Comparison of ENCODE assay signal across 1 cellular context in the genomic region with DNA sequence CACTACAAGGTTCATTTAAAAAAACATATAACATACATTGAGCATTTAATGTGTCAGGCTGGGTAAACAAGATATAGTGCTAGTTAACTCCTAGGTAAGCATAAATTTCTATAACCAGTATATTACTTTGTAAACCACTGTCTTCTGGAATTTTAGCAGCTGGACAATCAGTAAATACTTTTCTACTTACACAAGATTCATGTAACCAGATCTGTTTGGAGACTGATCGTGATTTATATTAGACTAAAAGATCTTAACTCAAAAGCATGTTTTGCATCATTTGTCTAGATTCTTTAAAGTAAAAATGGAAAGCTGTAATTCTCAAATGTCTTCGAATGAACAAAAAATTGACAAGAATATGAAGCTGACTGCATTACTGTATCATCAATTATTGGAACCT.
TF ChIP-seq lines count a peak whose summit lies in the region.

No MANE protein-coding gene starts in this region.

TF ChIP-seq in K562, 482 proteins besides CTCF, POLR2A, EP300 and RAD21:
- no peak for TF ChIP-seq FOXP1 (CRISPR knock-in tag; IDR thresholded peaks at IDR 0.05)
- TF ChIP-seq, protein P1, sequence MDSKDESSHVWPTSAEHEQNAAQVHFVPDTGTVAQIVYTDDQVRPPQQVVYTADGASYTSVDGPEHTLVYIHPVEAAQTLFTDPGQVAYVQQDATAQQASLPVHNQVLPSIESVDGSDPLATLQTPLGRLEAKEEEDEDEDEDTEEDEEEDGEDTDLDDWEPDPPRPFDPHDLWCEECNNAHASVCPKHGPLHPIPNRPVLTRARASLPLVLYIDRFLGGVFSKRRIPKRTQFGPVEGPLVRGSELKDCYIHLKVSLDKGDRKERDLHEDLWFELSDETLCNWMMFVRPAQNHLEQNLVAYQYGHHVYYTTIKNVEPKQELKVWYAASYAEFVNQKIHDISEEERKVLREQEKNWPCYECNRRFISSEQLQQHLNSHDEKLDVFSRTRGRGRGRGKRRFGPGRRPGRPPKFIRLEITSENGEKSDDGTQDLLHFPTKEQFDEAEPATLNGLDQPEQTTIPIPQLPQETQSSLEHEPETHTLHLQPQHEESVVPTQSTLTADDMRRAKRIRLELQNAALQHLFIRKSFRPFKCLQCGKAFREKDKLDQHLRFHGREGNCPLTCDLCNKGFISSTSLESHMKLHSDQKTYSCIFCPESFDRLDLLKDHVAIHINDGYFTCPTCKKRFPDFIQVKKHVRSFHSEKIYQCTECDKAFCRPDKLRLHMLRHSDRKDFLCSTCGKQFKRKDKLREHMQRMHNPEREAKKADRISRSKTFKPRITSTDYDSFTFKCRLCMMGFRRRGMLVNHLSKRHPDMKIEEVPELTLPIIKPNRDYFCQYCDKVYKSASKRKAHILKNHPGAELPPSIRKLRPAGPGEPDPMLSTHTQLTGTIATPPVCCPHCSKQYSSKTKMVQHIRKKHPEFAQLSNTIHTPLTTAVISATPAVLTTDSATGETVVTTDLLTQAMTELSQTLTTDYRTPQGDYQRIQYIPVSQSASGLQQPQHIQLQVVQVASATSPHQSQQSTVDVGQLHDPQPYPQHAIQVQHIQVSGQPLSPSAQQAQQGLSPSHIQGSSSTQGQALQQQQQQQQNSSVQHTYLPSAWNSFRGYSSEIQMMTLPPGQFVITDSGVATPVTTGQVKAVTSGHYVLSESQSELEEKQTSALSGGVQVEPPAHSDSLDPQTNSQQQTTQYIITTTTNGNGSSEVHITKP (IDR thresholded peaks at IDR 0.05; ENCODE audit: partially characterized antibody), result no peak
- TF ChIP-seq NEUROD1 (IDR thresholded peaks at IDR 0.05; ENCODE audit: borderline replicate concordance, low read depth, low read length, partially characterized antibody), result no peak
- TF ChIP-seq, protein P2, sequence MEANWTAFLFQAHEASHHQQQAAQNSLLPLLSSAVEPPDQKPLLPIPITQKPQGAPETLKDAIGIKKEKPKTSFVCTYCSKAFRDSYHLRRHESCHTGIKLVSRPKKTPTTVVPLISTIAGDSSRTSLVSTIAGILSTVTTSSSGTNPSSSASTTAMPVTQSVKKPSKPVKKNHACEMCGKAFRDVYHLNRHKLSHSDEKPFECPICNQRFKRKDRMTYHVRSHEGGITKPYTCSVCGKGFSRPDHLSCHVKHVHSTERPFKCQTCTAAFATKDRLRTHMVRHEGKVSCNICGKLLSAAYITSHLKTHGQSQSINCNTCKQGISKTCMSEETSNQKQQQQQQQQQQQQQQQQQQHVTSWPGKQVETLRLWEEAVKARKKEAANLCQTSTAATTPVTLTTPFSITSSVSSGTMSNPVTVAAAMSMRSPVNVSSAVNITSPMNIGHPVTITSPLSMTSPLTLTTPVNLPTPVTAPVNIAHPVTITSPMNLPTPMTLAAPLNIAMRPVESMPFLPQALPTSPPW (CRISPR knock-in tag; IDR thresholded peaks at IDR 0.05), result no peak
- no peak for TF ChIP-seq ADNP (tag; IDR thresholded peaks at IDR 0.05)
- no peak for TF ChIP-seq ARID1B (IDR thresholded peaks at IDR 0.05)
- no peak for TF ChIP-seq FOXJ3 (CRISPR knock-in tag; IDR thresholded peaks at IDR 0.05)
- TF ChIP-seq, protein P3, sequence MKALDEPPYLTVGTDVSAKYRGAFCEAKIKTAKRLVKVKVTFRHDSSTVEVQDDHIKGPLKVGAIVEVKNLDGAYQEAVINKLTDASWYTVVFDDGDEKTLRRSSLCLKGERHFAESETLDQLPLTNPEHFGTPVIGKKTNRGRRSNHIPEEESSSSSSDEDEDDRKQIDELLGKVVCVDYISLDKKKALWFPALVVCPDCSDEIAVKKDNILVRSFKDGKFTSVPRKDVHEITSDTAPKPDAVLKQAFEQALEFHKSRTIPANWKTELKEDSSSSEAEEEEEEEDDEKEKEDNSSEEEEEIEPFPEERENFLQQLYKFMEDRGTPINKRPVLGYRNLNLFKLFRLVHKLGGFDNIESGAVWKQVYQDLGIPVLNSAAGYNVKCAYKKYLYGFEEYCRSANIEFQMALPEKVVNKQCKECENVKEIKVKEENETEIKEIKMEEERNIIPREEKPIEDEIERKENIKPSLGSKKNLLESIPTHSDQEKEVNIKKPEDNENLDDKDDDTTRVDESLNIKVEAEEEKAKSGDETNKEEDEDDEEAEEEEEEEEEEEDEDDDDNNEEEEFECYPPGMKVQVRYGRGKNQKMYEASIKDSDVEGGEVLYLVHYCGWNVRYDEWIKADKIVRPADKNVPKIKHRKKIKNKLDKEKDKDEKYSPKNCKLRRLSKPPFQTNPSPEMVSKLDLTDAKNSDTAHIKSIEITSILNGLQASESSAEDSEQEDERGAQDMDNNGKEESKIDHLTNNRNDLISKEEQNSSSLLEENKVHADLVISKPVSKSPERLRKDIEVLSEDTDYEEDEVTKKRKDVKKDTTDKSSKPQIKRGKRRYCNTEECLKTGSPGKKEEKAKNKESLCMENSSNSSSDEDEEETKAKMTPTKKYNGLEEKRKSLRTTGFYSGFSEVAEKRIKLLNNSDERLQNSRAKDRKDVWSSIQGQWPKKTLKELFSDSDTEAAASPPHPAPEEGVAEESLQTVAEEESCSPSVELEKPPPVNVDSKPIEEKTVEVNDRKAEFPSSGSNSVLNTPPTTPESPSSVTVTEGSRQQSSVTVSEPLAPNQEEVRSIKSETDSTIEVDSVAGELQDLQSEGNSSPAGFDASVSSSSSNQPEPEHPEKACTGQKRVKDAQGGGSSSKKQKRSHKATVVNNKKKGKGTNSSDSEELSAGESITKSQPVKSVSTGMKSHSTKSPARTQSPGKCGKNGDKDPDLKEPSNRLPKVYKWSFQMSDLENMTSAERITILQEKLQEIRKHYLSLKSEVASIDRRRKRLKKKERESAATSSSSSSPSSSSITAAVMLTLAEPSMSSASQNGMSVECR (CRISPR knock-in tag; IDR thresholded peaks at IDR 0.05), result no peak
- TF ChIP-seq, protein P4, sequence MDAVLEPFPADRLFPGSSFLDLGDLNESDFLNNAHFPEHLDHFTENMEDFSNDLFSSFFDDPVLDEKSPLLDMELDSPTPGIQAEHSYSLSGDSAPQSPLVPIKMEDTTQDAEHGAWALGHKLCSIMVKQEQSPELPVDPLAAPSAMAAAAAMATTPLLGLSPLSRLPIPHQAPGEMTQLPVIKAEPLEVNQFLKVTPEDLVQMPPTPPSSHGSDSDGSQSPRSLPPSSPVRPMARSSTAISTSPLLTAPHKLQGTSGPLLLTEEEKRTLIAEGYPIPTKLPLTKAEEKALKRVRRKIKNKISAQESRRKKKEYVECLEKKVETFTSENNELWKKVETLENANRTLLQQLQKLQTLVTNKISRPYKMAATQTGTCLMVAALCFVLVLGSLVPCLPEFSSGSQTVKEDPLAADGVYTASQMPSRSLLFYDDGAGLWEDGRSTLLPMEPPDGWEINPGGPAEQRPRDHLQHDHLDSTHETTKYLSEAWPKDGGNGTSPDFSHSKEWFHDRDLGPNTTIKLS (IDR thresholded peaks at IDR 0.05; ENCODE audit: borderline replicate concordance, low read depth), result no peak
- TF ChIP-seq FOS (IDR thresholded peaks at IDR 0.05; ENCODE audit: extremely low read depth, insufficient read length), result no peak
- no peak for TF ChIP-seq NFXL1 (CRISPR knock-in tag; IDR thresholded peaks at IDR 0.05)
- TF ChIP-seq, protein P5, sequence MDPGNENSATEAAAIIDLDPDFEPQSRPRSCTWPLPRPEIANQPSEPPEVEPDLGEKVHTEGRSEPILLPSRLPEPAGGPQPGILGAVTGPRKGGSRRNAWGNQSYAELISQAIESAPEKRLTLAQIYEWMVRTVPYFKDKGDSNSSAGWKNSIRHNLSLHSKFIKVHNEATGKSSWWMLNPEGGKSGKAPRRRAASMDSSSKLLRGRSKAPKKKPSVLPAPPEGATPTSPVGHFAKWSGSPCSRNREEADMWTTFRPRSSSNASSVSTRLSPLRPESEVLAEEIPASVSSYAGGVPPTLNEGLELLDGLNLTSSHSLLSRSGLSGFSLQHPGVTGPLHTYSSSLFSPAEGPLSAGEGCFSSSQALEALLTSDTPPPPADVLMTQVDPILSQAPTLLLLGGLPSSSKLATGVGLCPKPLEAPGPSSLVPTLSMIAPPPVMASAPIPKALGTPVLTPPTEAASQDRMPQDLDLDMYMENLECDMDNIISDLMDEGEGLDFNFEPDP (CRISPR knock-in tag; IDR thresholded peaks at IDR 0.05), result no peak
- TF ChIP-seq NR2F6 (CRISPR knock-in tag; IDR thresholded peaks at IDR 0.05), result no peak
- TF ChIP-seq FOSL1 (tag; conservative IDR thresholded peaks at IDR 0.05), result no peak
- TF ChIP-seq CHD2 (IDR thresholded peaks at IDR 0.05; ENCODE audit: low read depth, low read length), result no peak
